8 cellular contexts compared by ENCODE assay signal in the genomic region with DNA sequence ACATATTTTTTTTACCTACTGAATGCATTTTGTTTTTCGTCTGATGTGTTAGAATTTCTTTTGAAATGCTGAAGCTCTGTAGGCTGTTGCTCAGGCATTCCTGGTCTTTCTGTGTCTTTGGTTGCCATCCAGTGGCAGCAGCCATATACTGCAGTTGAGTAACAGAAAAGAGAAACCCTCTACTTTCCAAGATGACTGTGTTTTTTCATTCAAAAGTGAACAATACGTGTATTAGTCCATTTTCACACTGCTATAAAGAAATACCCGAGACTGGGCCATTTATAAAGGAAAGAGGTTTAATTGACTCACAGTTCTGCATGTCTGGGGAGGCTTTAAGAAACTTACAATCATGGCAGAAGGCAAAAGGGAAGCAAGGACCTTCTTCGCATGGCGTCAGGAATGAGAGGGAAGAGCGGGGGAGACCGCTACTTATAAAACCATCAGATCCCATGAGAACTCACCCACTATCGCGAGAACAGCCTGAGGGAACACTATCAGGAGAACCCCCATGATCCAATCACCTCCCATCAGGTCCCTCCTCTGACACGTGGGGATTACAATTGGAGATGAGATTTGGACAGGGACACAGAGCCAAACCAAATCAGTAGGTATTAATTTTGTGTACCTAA. TPM values are rescaled to one million over a fixed set of nuclear protein-coding genes. Genes with fewer than 3 reads are reported as not detected.
DNase-seq lines count a peak whose midpoint lies in the region; ATAC-seq and TF ChIP-seq lines count a peak whose summit lies in the region.

No MANE protein-coding gene starts in this region.

- H3K4me3 ChIP-seq in MG63 (peak overlapping the region; percentile 38), SK-N-SH (ENCODE audit: low read depth in 2 of 2, low read length in 1 of 2) (peak overlapping the region; percentile 32 to 61; a peak in 3 of 4 replicates), adipocyte (ENCODE audit: low read length) (peak overlapping the region; percentile 81), heart left ventricle (peak overlapping the region in 9 of 12 donors; percentile 0 to 44 (median 29))

- H3K36me3 ChIP-seq in MG63 = no peaks in the 10 kb centered on the region
- no peaks in the 10 kb centered on the region for H3K36me3 ChIP-seq in SK-N-SH (replicated peaks in 1 of 2; ENCODE audit: control insufficient read depth in 1 of 2, insufficient read depth in 2 of 2, low read length in 1 of 2)
- no peaks in the 10 kb centered on the region for H3K36me3 ChIP-seq in adipocyte (ENCODE audit: control insufficient read depth, insufficient read depth, low read length, severe bottlenecking)
- H3K36me3 ChIP-seq in heart left ventricle = no peaks in the 10 kb centered on the region

- TF ChIP-seq RAD21 in SK-N-SH (IDR thresholded peaks at IDR 0.05; ENCODE audit: low read length) = peak; percentile 95

- CTCF ChIA-PET in SK-N-SH (lab: Yijun Ruan, JAX) = interaction anchor here (0.6 to 1.9 kb wide), 17 partner anchors 8 to 861 kb away, joined by 3 to 7 read pairs (median 3); a partner anchor contains a TSS

- H3K4me1 ChIP-seq in SK-N-SH (ENCODE audit: control insufficient read depth in 1 of 2, insufficient read depth in 2 of 2, low read depth in 1 of 2, low read length in 1 of 2) (peaks cover 0 to 6% of the 10 kb centered on the region in 2 experiments; a peak in 1 of 4 replicates), adipocyte (ENCODE audit: control insufficient read depth, insufficient read depth, low read length) (peaks cover 6% of the 10 kb centered on the region), heart left ventricle (peaks cover 0 to 11% (median 5%) of the 10 kb centered on the region in 12 donors)

- TF ChIP-seq CTCF in SK-N-SH (IDR thresholded peaks at IDR 0.05) (peak; percentile 89), heart left ventricle (IDR thresholded peaks at IDR 0.05) (peak; percentile 56 to 89 (median 76))

- peak overlapping the region; percentile 86 for H2AFZ ChIP-seq in SK-N-SH (ENCODE audit: low read depth)

- no peaks in the 10 kb centered on the region for H3K79me2 ChIP-seq in SK-N-SH (ENCODE audit: insufficient read depth)

- no peaks in the 10 kb centered on the region for H3K9me2 ChIP-seq in SK-N-SH

- H3K9ac ChIP-seq in SK-N-SH (peak overlapping the region; percentile 55; the same call in 1 of the 2 replicates), adipocyte (ENCODE audit: low read length) (peak overlapping the region; percentile 75)

- H3F3A ChIP-seq in SK-N-SH (replicated peaks; ENCODE audit: insufficient read depth) = peaks cover 15% of the 10 kb centered on the region

- TF ChIP-seq POLR2A in heart left ventricle (IDR thresholded peaks at IDR 0.05) = no peak

- peak; percentile 49 for ATAC-seq in GM19467 (IDR thresholded peaks at IDR 0.05; ENCODE audit: unreplicated experiment)
- ATAC-seq in heart left ventricle = peak in 3 of 4 donors; percentile 61 to 76 (median 75)
- ATAC-seq in GM19397 (IDR thresholded peaks at IDR 0.05; ENCODE audit: unreplicated experiment) = no peak

- peak overlapping the region; percentile 61 for H3K4me2 ChIP-seq in SK-N-SH

- peak overlapping the region; percentile 49 to 62; a peak in 3 of 4 replicates for H3K27ac ChIP-seq in SK-N-SH (ENCODE audit: low read depth in 2 of 2, low read length in 1 of 2)
- H3K27ac ChIP-seq in heart left ventricle = peak overlapping the region in 2 of 12 donors; percentile 17 to 42

- H3K27me3 ChIP-seq in MG63 (no peaks in the 10 kb centered on the region), SK-N-SH (ENCODE audit: insufficient read depth) (no peaks in the 10 kb centered on the region), adipocyte (replicated peaks; ENCODE audit: control insufficient read depth, insufficient read depth, low read length) (no peaks in the 10 kb centered on the region), heart left ventricle (peaks cover 0 to 12% (median 0%) of the 10 kb centered on the region in 9 donors)

- 14% methylated on average over 9 of the region's 10 CpGs for WGBS in SK-N-SH (ENCODE audit: low lambda C conversion rate)
- WGBS in heart left ventricle, 4 donors = 9 to 11% (median 11%) methylated on average over 10 of the region's 10 CpGs

- DNase-seq in CMK (ENCODE audit: low read depth) = peak; percentile 52
- DNase-seq in MG63 = peak; percentile 62
- DNase-seq in SK-N-SH = peak; percentile 71
- DNase-seq in adipocyte (ENCODE audit: low read depth) = peak; percentile 94
- peak in 3 of 5 donors; percentile 43 to 62 (median 45) for DNase-seq in heart left ventricle
- DNase-seq in pulmonary artery endothelial cell (ENCODE audit: low read depth, low spot score) = peak; percentile 35

- TF ChIP-seq EP300 in SK-N-SH (IDR thresholded peaks at IDR 0.05; ENCODE audit: borderline replicate concordance in 1 of 2, low read depth in 1 of 2, low read length in 1 of 2) = no peak

- POLR2A ChIA-PET in SK-N-SH (lab: Yijun Ruan, JAX) = interaction anchor here (0.6 to 0.8 kb wide), 2 partner anchors 18 to 22 kb away, joined by 3 to 5 read pairs; no protein-coding TSS in a partner anchor

- intact Hi-C loops in heart left ventricle (cut with DNase I) = loop anchor here in 5 of 10 donors (5.0 to 10.0 kb wide), 8 partner anchors 63 to 526 kb away; a partner anchor contains a TSS

- H3K9me3 ChIP-seq in MG63 = no peaks in the 10 kb centered on the region
- no peaks in the 10 kb centered on the region for H3K9me3 ChIP-seq in SK-N-SH
- no peaks in the 10 kb centered on the region for H3K9me3 ChIP-seq in adipocyte (ENCODE audit: control insufficient read depth, low read length)
- H3K9me3 ChIP-seq in heart left ventricle = no peaks in the 10 kb centered on the region

- H4K20me1 ChIP-seq in SK-N-SH (ENCODE audit: insufficient read depth) = no peaks in the 10 kb centered on the region

TF ChIP-seq in SK-N-SH, 30 proteins besides CTCF, POLR2A, EP300 and RAD21 (continues in another document):
- TF ChIP-seq, protein P1, sequence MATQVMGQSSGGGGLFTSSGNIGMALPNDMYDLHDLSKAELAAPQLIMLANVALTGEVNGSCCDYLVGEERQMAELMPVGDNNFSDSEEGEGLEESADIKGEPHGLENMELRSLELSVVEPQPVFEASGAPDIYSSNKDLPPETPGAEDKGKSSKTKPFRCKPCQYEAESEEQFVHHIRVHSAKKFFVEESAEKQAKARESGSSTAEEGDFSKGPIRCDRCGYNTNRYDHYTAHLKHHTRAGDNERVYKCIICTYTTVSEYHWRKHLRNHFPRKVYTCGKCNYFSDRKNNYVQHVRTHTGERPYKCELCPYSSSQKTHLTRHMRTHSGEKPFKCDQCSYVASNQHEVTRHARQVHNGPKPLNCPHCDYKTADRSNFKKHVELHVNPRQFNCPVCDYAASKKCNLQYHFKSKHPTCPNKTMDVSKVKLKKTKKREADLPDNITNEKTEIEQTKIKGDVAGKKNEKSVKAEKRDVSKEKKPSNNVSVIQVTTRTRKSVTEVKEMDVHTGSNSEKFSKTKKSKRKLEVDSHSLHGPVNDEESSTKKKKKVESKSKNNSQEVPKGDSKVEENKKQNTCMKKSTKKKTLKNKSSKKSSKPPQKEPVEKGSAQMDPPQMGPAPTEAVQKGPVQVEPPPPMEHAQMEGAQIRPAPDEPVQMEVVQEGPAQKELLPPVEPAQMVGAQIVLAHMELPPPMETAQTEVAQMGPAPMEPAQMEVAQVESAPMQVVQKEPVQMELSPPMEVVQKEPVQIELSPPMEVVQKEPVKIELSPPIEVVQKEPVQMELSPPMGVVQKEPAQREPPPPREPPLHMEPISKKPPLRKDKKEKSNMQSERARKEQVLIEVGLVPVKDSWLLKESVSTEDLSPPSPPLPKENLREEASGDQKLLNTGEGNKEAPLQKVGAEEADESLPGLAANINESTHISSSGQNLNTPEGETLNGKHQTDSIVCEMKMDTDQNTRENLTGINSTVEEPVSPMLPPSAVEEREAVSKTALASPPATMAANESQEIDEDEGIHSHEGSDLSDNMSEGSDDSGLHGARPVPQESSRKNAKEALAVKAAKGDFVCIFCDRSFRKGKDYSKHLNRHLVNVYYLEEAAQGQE (IDR thresholded peaks at IDR 0.05; ENCODE audit: low read depth, low read length) = no peak
- TF ChIP-seq CHD2 (IDR thresholded peaks at IDR 0.05; ENCODE audit: low read length, partially characterized antibody) (peak; percentile 99), ELF1 (IDR thresholded peaks at IDR 0.05) (no peak), YY1 (IDR thresholded peaks at IDR 0.05; ENCODE audit: low read depth) (peak; percentile 64; the same call in 1 of the 2 replicates), JUND (IDR thresholded peaks at IDR 0.05) (no peak), TAF1 (IDR thresholded peaks at IDR 0.05; ENCODE audit: borderline replicate concordance, low read depth, low read length) (peak; percentile 69), GATA2 (CRISPR knock-in tag; IDR thresholded peaks at IDR 0.05) (no peak)
- TF ChIP-seq, protein P2, sequence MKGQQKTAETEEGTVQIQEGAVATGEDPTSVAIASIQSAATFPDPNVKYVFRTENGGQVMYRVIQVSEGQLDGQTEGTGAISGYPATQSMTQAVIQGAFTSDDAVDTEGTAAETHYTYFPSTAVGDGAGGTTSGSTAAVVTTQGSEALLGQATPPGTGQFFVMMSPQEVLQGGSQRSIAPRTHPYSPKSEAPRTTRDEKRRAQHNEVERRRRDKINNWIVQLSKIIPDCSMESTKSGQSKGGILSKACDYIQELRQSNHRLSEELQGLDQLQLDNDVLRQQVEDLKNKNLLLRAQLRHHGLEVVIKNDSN (IDR thresholded peaks at IDR 0.05; ENCODE audit: borderline replicate concordance, low read depth) = no peak
- TF ChIP-seq, protein P3, sequence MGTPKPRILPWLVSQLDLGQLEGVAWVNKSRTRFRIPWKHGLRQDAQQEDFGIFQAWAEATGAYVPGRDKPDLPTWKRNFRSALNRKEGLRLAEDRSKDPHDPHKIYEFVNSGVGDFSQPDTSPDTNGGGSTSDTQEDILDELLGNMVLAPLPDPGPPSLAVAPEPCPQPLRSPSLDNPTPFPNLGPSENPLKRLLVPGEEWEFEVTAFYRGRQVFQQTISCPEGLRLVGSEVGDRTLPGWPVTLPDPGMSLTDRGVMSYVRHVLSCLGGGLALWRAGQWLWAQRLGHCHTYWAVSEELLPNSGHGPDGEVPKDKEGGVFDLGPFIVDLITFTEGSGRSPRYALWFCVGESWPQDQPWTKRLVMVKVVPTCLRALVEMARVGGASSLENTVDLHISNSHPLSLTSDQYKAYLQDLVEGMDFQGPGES (IDR thresholded peaks at IDR 0.05; ENCODE audit: low read depth, low read length) = no peak
- TF ChIP-seq, protein P4, sequence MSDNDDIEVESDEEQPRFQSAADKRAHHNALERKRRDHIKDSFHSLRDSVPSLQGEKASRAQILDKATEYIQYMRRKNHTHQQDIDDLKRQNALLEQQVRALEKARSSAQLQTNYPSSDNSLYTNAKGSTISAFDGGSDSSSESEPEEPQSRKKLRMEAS (IDR thresholded peaks at IDR 0.05; ENCODE audit: low read depth) = 0 out of 2 replicates have a peak, but pooled peaks have one; percentile 14

RNA-seq across cellular contexts. Expression of a gene that starts 4.7 kb away (rescaled TPM):
- total RNA-seq in MG63 (2014; rRNA removed; shearing (Covaris generic); ENCODE audit: low replicate concordance) = 16.5 and 54.0 TPM in 2 replicates
- 96.6 and 154 TPM in 2 replicates for polyA plus RNA-seq in SK-N-SH (2012; rRNA removed)
- 11.7 and 13.9 TPM in 2 replicates for polyA plus RNA-seq in SK-N-SH (2012; cell fraction: cytosol; rRNA removed)
- 1,292 and 1,384 TPM in 2 replicates for polyA plus RNA-seq in SK-N-SH (2012; cell fraction: nucleus; rRNA removed)
- 10 to 100 TPM; 10.5 to 39.0 (median 18.4) TPM for total RNA-seq in heart left ventricle
- polyA plus RNA-seq in heart left ventricle = 10 to 100 TPM in 1 of 2 donors, 1 to 10 TPM in 1; 3.6 to 23.4 TPM
- 11.2 and 14.6 TPM in 2 replicates for total RNA-seq in pulmonary artery endothelial cell

Comparison
In these comparisons a context has a peak if more than half of its experiments do, and no peak if none do; other contexts are left out.
1. DNase-seq: peak in every context shown above with its lines; median percentile 94 in adipocyte; 71 in SK-N-SH; 62 in MG63; 52 in CMK; 45 in heart left ventricle; 35 in pulmonary artery endothelial cell.
2. H3K4me3 ChIP-seq: peak in every context shown above with its lines; median percentile 81 in adipocyte; 46 in SK-N-SH; 38 in MG63; 29 in heart left ventricle.